ENCODE assay signal across 26 cellular contexts in genomic region chr7:141263508-141263907, GRCh38.
"Had no signal": no experiment of that assay in that cellular context is flagged by ENCODE, and none has a peak within 500 bp of the region (broad histone marks: within the 10 kb centered on the region; RNA-seq: fewer than 3 reads in every experiment).

No MANE protein-coding gene starts in this region.

- ATAC-seq: effector memory CD8-positive, alpha-beta T cell; gastrocnemius medialis; left cardiac atrium had no signal

- H3K4me1 Mint-ChIP-seq: activated B cell treated with CpG ODN at 0.5 μM for 24 hours had no signal

- H3K4me3 ChIP-seq: ascending aorta, gastrocnemius medialis, pancreas, prostate gland, sigmoid colon, SK-N-MC, testis, transverse colon had no signal

- H3K27ac ChIP-seq: ascending aorta, brain microvascular endothelial cell, gastrocnemius medialis, pancreas, prostate gland, sigmoid colon, SK-N-MC, testis, transverse colon had no signal

- DNase-seq: activated B cell treated with CpG ODN at 0.5 μM for 24 hours; activated T-cell treated with anti-CD3 and anti-CD28 coated beads, Interleukin-2, amount 50 U/mL, for 1 hour; brain microvascular endothelial cell; cortex of kidney; effector memory CD8-positive, alpha-beta T cell; erythroblast; gastrocnemius medialis; glutamatergic neuron; islet precursor cell; left cardiac atrium; left ventricle myocardium superior; mammary epithelial cell; nucleus accumbens; pancreas; SIG-M5; sigmoid colon; small intestine; stimulated activated CD4-positive, alpha-beta T cell treated with anti-CD3 and anti-CD28 coated beads, Interleukin-1b, Interleukin-23, amount 100 ng/mL, for 48 hours; stimulated activated naive CD4-positive, alpha-beta T cell; testis; transverse colon had no signal

- H3K27ac Mint-ChIP-seq: activated B cell treated with CpG ODN at 0.5 μM for 24 hours; activated naive CD8-positive, alpha-beta T cell; effector memory CD8-positive, alpha-beta T cell had no signal

- H3K4me1 ChIP-seq: ascending aorta, pancreas, prostate gland, sigmoid colon, testis, transverse colon had no signal

- H3K4me3 Mint-ChIP-seq: activated B cell treated with CpG ODN at 0.5 μM for 24 hours; activated naive CD8-positive, alpha-beta T cell; effector memory CD8-positive, alpha-beta T cell; neural crest cell had no signal

- H3K27me3 ChIP-seq: ascending aorta, brain microvascular endothelial cell, gastrocnemius medialis, pancreas, sigmoid colon, testis, transverse colon had no signal

- H3K9me3 ChIP-seq: ascending aorta, gastrocnemius medialis, pancreas, prostate gland, testis had no signal

- H3K36me3 ChIP-seq: ascending aorta, brain microvascular endothelial cell, gastrocnemius medialis, pancreas, prostate gland, sigmoid colon, transverse colon had no signal
